In the genomic region with DNA sequence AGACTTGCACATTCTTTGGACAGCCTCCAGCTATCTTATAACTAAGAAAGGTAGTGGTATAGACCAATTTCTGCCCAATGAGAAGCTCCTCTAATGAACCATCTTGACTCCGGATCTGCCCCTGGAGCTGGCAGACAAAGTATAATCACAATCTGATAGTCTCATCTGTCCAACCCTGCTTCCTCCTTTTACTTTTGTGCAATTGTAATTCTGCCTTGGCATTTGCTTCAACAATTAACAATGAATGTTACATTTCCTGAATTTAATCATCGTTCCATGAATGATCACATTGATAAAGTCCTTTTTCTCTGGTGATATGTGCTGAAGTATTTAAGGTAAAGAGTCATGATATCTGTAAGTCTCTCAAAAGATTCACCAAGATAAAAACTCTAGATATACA, we compare ENCODE assay signal across 1 cellular context.
TF ChIP-seq lines count a peak whose summit lies in the region.

No MANE protein-coding gene starts in this region.

TF ChIP-seq in endothelial cell of umbilical vein, 7 proteins besides CTCF, POLR2A, EP300 and RAD21:
- no peak for TF ChIP-seq MYC (IDR thresholded peaks at IDR 0.05; ENCODE audit: low read depth, low read length)
- TF ChIP-seq GATA2 (IDR thresholded peaks at IDR 0.05; ENCODE audit: insufficient read depth, insufficient read length, low read depth, low read length) = peak; percentile 87
- peak; percentile 45 for TF ChIP-seq JUN (IDR thresholded peaks at IDR 0.05; ENCODE audit: borderline replicate concordance, insufficient read depth, insufficient read length, low read depth)
- TF ChIP-seq FOS (IDR thresholded peaks at IDR 0.05; ENCODE audit: borderline replicate concordance, insufficient read depth, low read length) = no peak
- TF ChIP-seq, protein P1, sequence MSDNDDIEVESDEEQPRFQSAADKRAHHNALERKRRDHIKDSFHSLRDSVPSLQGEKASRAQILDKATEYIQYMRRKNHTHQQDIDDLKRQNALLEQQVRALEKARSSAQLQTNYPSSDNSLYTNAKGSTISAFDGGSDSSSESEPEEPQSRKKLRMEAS (IDR thresholded peaks at IDR 0.05; ENCODE audit: insufficient read depth, insufficient read length) = no peak
- no peak for TF ChIP-seq POLR2AphosphoS5 (IDR thresholded peaks at IDR 0.05; ENCODE audit: insufficient read depth, low read depth, low read length)
- no peak for TF ChIP-seq EZH2 (IDR thresholded peaks at IDR 0.05; ENCODE audit: borderline replicate concordance, low read depth, low read length, severe bottlenecking)
